In genomic region chr10:72771195-72771594, GRCh38 we compare ENCODE assay signal across 8 cellular contexts.
DNase-seq lines count a peak whose midpoint lies in the region; ATAC-seq, FAIRE-seq and TF ChIP-seq lines count a peak whose summit lies in the region.
"Not testable (repeated sequence)": the region's sequence is repeated elsewhere in the genome, so short reads cannot be mapped to it uniquely, and the experiment has no call there.

No MANE protein-coding gene starts in this region.

- H3K9me3 ChIP-seq in A549: peaks cover 30% of the 10 kb centered on the region
- H3K9me3 ChIP-seq in HEK293 (ENCODE audit: control insufficient read depth, insufficient read depth, low read depth, low read length); K562 (replicated peaks; ENCODE audit: control insufficient read depth, insufficient read depth, low read depth, low read length); H1 (ENCODE audit: insufficient read depth in 2 of 2, low read depth in 1 of 2, low read length in 1 of 2): not testable (repeated sequence)

- intact Hi-C loops in K562 (cut with micrococcal nuclease): not testable (repeated sequence)

- H4K20me1 ChIP-seq in K562 (replicated peaks; ENCODE audit: control insufficient read depth, insufficient read depth, low read length); H1 (replicated peaks in 1 of 2; ENCODE audit: control insufficient read depth in 1 of 2, insufficient read depth in 2 of 2, low read length in 2 of 2): not testable (repeated sequence)

- not testable (repeated sequence) for H3K27ac ChIP-seq in A549; HEK293 (ENCODE audit: extremely low read depth, low read depth, low read length); K562 (ENCODE audit: extremely low read depth, low read depth, low read length); H1 (ENCODE audit: low read depth, low read length)

- H4K8ac ChIP-seq in H1 (ENCODE audit: extremely low read depth, insufficient read depth, low read length): not testable (repeated sequence)

- not testable (repeated sequence) for H3K36me3 ChIP-seq in HEK293 (ENCODE audit: control insufficient read depth in 2 of 2, insufficient read depth in 1 of 2, low read length in 2 of 2); K562 (ENCODE audit: control insufficient read depth, insufficient read depth, low read length); H1 (ENCODE audit: control insufficient read depth in 2 of 4, insufficient read depth in 4 of 4, low read length in 3 of 4)

- FAIRE-seq in A549 (lab: Jason Lieb, UNC); K562 (lab: Jason Lieb, UNC); H1 (lab: Jason Lieb, UNC): not testable (repeated sequence)
- FAIRE-seq in H54 (lab: Jason Lieb, UNC) (peak; percentile 55), urothelium cell line (lab: Jason Lieb, UNC) (peak; percentile 32)

- not testable (repeated sequence) for H3K14ac ChIP-seq in H1 (ENCODE audit: insufficient read length)

- not testable (repeated sequence) for H3K4me1 Mint-ChIP-seq in WTC11; endothelial cell (ENCODE audit: unreplicated experiment)

- POLR2A ChIA-PET in A549 (lab: Yijun Ruan, JAX); HEK293 (lab: Yijun Ruan, JAX); WTC11 (lab: Charles Lee); K562 (lab: Yijun Ruan, JAX); H1 (lab: Charles Lee; ENCODE audit: partially characterized antibody): not testable (repeated sequence)

- not testable (repeated sequence) for H4K5ac ChIP-seq in H1 (ENCODE audit: insufficient read length, low read depth, low read length)

- not testable (repeated sequence) for H3K27me3 ChIP-seq in K562 (ENCODE audit: control insufficient read depth in 2 of 2, insufficient read depth in 2 of 2, low read length in 2 of 2); H1 (replicated peaks in 1 of 4; ENCODE audit: control insufficient read depth in 3 of 4, extremely low read depth in 1 of 4, insufficient read depth in 3 of 4, low read length in 3 of 4)

- H3K36me3 Mint-ChIP-seq in WTC11: peaks cover 33% of the 10 kb centered on the region
- not testable (repeated sequence) for H3K36me3 Mint-ChIP-seq in endothelial cell (ENCODE audit: low read depth, unreplicated experiment)

- not testable (repeated sequence) for H3K23ac ChIP-seq in H1 (ENCODE audit: insufficient read length)

- not testable (repeated sequence) for H3K9me1 ChIP-seq in K562 (ENCODE audit: control insufficient read depth, insufficient read depth, low read length)

- BruUV-seq in K562 (replicated peaks; lab: Mats Ljungman, UMichigan): not testable (repeated sequence)

- H2BK120ac ChIP-seq in H1 (replicated peaks; ENCODE audit: low read depth, low read length): not testable (repeated sequence)

- not testable (repeated sequence) for H2AFZ ChIP-seq in K562 (ENCODE audit: low read depth, low read length); H1 (ENCODE audit: low read length)

- CTCF ChIA-PET in A549 (lab: Yijun Ruan, JAX); WTC11 (lab: Charles Lee); K562 (lab: Yijun Ruan, JAX; ENCODE audit: low intra/inter-chr PET ratio); H1 (lab: Charles Lee; ENCODE audit: partially characterized antibody): not testable (repeated sequence)
- CTCF ChIA-PET in HEK293 (lab: Yijun Ruan, JAX): interaction anchor here (0.6 kb wide), 1 partner anchor 395 kb away, joined by 8 read pairs; no protein-coding TSS in a partner anchor

- H4K91ac ChIP-seq in H1 (replicated peaks; ENCODE audit: insufficient read length, low read length): not testable (repeated sequence)

- not testable (repeated sequence) for H3K4me2 ChIP-seq in A549; K562 (ENCODE audit: insufficient read depth, low read length); H1 (ENCODE audit: insufficient read depth in 1 of 2, low read depth in 2 of 2, low read length in 2 of 2)

- not testable (repeated sequence) for TF ChIP-seq RAD21 in A549 (conservative IDR thresholded peaks at IDR 0.05 in 1 of 2, IDR thresholded peaks at IDR 0.05 in 1 of 2); K562 (CRISPR knock-in tag; conservative IDR thresholded peaks at IDR 0.05 in 1 of 2, IDR thresholded peaks at IDR 0.05 in 1 of 2); H1 (IDR thresholded peaks at IDR 0.05 in 1 of 2, conservative IDR thresholded peaks at IDR 0.05 in 1 of 2; ENCODE audit: low read depth in 2 of 2, low read length in 2 of 2)

- H3K23me2 ChIP-seq in H1 (ENCODE audit: low read depth, low read length): not testable (repeated sequence)

- not testable (repeated sequence) for H2BK12ac ChIP-seq in H1 (ENCODE audit: low read depth, low read length)

- not testable (repeated sequence) for H3K4me3 ChIP-seq in A549; HEK293 (ENCODE audit: low read depth, low read length); K562; H1 (ENCODE audit: extremely low read depth in 1 of 4, insufficient read depth in 2 of 4, low read depth in 3 of 4, low read length in 4 of 4)

- H3K4me1 ChIP-seq in A549; HEK293 (ENCODE audit: control insufficient read depth, insufficient read depth, low read length); K562 (replicated peaks in 1 of 2; ENCODE audit: control insufficient read depth in 2 of 2, insufficient read depth in 2 of 2, low read length in 2 of 2); H1 (replicated peaks in 1 of 4; ENCODE audit: control insufficient read depth in 3 of 4, insufficient read depth in 4 of 4, low read length in 3 of 4): not testable (repeated sequence)

- not testable (repeated sequence) for H3K4ac ChIP-seq in H1 (replicated peaks; ENCODE audit: insufficient read length, low read depth, low read length)

- not testable (repeated sequence) for H3K9ac ChIP-seq in K562 (ENCODE audit: insufficient read depth in 1 of 2, low read depth in 2 of 2, low read length in 2 of 2); H1 (replicated peaks in 1 of 4; ENCODE audit: extremely low read depth in 1 of 4, low read depth in 3 of 4, low read length in 3 of 4)

- H3K4me3 Mint-ChIP-seq in WTC11; endothelial cell (ENCODE audit: unreplicated experiment): not testable (repeated sequence)

- H3K79me2 ChIP-seq in K562 (ENCODE audit: control insufficient read depth, insufficient read depth, low read length): not testable (repeated sequence)
- H3K79me2 ChIP-seq in H1 (ENCODE audit: control insufficient read depth in 1 of 2, insufficient read depth in 2 of 2, low read length in 2 of 2): peaks cover 0 to 52% of the 10 kb centered on the region in 2 experiments; a peak in 2 of 4 replicates

- not testable (repeated sequence) for TF ChIP-seq CTCF in A549 (IDR thresholded peaks at IDR 0.05); HEK293 (tag by site-specific recombination; IDR thresholded peaks at IDR 0.05); WTC11 (IDR thresholded peaks at IDR 0.05); K562 (IDR thresholded peaks at IDR 0.05 in 2 of 3, conservative IDR thresholded peaks at IDR 0.05 in 1 of 3; ENCODE audit: insufficient read depth in 2 of 3, low read depth in 1 of 3, low read length in 3 of 3); H1 (IDR thresholded peaks at IDR 0.05; ENCODE audit: control extremely low read depth in 1 of 3, insufficient read depth in 1 of 3, low read depth in 1 of 3, low read length in 3 of 3); endothelial cell (IDR thresholded peaks at IDR 0.05; ENCODE audit: unreplicated experiment)

- H3K79me1 ChIP-seq in H1 (ENCODE audit: low read depth, low read length): not testable (repeated sequence)

- H3K9me3 Mint-ChIP-seq in WTC11: peaks cover 38% of the 10 kb centered on the region
- not testable (repeated sequence) for H3K9me3 Mint-ChIP-seq in endothelial cell (ENCODE audit: unreplicated experiment)

- H3K18ac ChIP-seq in H1 (ENCODE audit: extremely low read depth, low read length): not testable (repeated sequence)

- not testable (repeated sequence) for H2BK5ac ChIP-seq in H1 (ENCODE audit: low read depth, low read length)

- not testable (repeated sequence) for ATAC-seq in A549, WTC11, K562

- H2BK20ac ChIP-seq in H1 (ENCODE audit: low read length): not testable (repeated sequence)

- not testable (repeated sequence) for H2BK15ac ChIP-seq in H1 (ENCODE audit: low read length)

- not testable (repeated sequence) for H3K56ac ChIP-seq in H1 (replicated peaks; ENCODE audit: insufficient read length, low read depth, low read length)

- H3K27me3 Mint-ChIP-seq in WTC11 (ENCODE audit: low read depth); endothelial cell (ENCODE audit: unreplicated experiment): not testable (repeated sequence)

- DNase-seq in A549 (ENCODE audit: low read depth in 1 of 2, low spot score in 1 of 2); H54 (ENCODE audit: insufficient read length, low spot score); WTC11 (ENCODE audit: low spot score); K562 (ENCODE audit: extremely low read depth in 1 of 4, low spot score in 3 of 4); H1 (ENCODE audit: low read depth in 1 of 2, low spot score in 2 of 2); endothelial cell (ENCODE audit: low spot score); urothelium cell line (ENCODE audit: low spot score): not testable (repeated sequence)

- H2AK5ac ChIP-seq in H1 (ENCODE audit: low read depth, low read length): not testable (repeated sequence)

- H3K27ac Mint-ChIP-seq in WTC11: not testable (repeated sequence)
- H3K27ac Mint-ChIP-seq in endothelial cell (ENCODE audit: unreplicated experiment): peak overlapping the region; percentile 49

- in situ Hi-C loops in K562 (cut with MboI): not testable (repeated sequence)

- TF ChIP-seq EP300 in A549 (IDR thresholded peaks at IDR 0.05); K562 (IDR thresholded peaks at IDR 0.05; ENCODE audit: low read length); H1 (IDR thresholded peaks at IDR 0.05; ENCODE audit: borderline replicate concordance in 1 of 2, low read depth in 2 of 2, low read length in 2 of 2): not testable (repeated sequence)

- not testable (repeated sequence) for TF ChIP-seq POLR2A in A549 (IDR thresholded peaks at IDR 0.05; ENCODE audit: low read length); H54 (IDR thresholded peaks at IDR 0.05; ENCODE audit: low read depth, low read length); K562 (conservative IDR thresholded peaks at IDR 0.05); H1 (IDR thresholded peaks at IDR 0.05; ENCODE audit: control extremely low read depth in 1 of 2, low read depth in 2 of 2, low read length in 2 of 2)
